In the genomic region with DNA sequence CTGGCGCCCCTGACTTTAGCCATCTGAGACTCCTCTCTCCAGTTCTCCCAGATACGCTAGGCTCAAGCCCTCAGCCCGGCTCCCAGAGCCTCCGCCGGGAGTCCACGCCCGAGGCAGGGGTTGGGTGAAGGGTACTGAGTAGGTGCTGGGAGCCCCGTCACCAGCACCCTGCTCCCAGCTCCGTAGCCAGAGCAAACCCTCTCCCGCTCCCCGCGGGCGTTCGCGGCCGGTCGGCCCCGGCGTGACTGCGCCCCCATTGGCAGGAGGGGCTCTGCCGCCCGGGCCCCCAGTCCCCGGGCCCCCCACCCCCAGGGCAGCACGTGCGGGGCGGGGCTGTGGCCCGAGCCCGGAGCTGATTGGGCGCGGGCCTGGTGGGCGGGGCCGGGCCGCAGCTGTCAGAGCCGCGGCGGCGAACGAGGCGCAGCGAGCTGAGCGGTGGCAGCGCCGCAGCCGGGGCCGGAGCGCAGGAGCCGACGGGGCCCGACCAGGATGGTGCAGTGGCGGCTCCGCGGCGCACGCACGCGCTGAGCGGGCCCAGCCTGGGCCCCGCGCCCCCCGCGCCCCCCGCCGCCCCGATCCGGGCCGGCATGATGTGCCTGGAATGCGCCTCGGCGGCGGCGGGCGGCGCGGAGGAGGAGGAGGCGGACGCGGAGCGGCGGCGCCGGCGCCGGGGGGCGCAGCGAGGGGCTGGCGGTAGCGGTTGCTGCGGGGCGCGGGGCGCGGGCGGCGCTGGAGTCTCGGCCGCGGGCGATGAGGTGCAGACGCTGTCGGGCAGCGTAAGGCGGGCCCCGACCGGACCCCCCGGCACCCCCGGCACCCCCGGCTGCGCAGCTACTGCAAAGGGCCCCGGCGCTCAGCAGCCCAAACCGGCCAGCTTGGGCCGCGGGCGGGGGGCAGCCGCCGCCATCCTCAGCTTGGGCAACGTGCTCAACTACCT, we compare ENCODE assay signal across 8 cellular contexts. TPM values are rescaled to one million over a fixed set of nuclear protein-coding genes. Genes with fewer than 3 reads are reported as not detected.
DNase-seq lines count a peak whose midpoint lies in the region; ATAC-seq, FAIRE-seq and TF ChIP-seq lines count a peak whose summit lies in the region.

A gene with protein sequence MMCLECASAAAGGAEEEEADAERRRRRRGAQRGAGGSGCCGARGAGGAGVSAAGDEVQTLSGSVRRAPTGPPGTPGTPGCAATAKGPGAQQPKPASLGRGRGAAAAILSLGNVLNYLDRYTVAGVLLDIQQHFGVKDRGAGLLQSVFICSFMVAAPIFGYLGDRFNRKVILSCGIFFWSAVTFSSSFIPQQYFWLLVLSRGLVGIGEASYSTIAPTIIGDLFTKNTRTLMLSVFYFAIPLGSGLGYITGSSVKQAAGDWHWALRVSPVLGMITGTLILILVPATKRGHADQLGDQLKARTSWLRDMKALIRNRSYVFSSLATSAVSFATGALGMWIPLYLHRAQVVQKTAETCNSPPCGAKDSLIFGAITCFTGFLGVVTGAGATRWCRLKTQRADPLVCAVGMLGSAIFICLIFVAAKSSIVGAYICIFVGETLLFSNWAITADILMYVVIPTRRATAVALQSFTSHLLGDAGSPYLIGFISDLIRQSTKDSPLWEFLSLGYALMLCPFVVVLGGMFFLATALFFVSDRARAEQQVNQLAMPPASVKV (plus strand): TSS at position 421 of the 937 bp plus-strand sequence. CDS start 167 bp downstream, at position 588.

- H3K9me3 ChIP-seq in GM23248 (ENCODE audit: low read depth): no peaks in the 10 kb centered on the region
- no peaks in the 10 kb centered on the region for H3K9me3 ChIP-seq in H1 (ENCODE audit: insufficient read depth in 2 of 2, low read depth in 1 of 2, low read length in 1 of 2)

- DNase-seq in CD1c-positive myeloid dendritic cell (ENCODE audit: extremely low spot score) (peak; percentile 58), GM23248 (peak; percentile 76), NCI-H2196 treated with DMSO at 0.1 percent for 48 hours (lab: John Stamatoyannopoulos, UW; ENCODE audit: unreplicated experiment) (peak; percentile 22), H1 (ENCODE audit: low read depth in 1 of 2, low spot score in 2 of 2) (peak in 1 of 2 experiments; percentile 85), medulla oblongata (ENCODE audit: extremely low spot score) (peak; percentile 81)
- DNase-seq in activated CD8-positive, alpha-beta memory T cell treated with anti-CD3 and anti-CD28 coated beads for 48 hours (ENCODE audit: low read depth in 2 of 3, low spot score in 2 of 3): peak; percentile 16 to 31 (median 29)
- peak in 2 of 3 experiments; percentile 53 to 58 for DNase-seq in stimulated activated CD4-positive, alpha-beta T cell treated with anti-CD3 and anti-CD28 coated beads, TNF-alpha, amount 100 ng/mL, for 24 hours (ENCODE audit: low read depth in 3 of 3)

- no peak within 1 kb of the TSS; the same call in 1 of the 2 replicates for H2BK15ac ChIP-seq in H1 (ENCODE audit: low read length)

- H3K4me1 ChIP-seq in GM23248 (ENCODE audit: insufficient read depth) (no peaks in the 10 kb centered on the region), H1 (replicated peaks in 1 of 4; ENCODE audit: control insufficient read depth in 3 of 4, insufficient read depth in 4 of 4, low read length in 3 of 4) (peaks cover 0 to 13% (median 8%) of the 10 kb centered on the region in 4 experiments; a peak in 4 of 7 replicates)

- H4K91ac ChIP-seq in H1 (replicated peaks; ENCODE audit: insufficient read length, low read length): no peak within 1 kb of the TSS

- no peaks in the 10 kb centered on the region for H3K79me1 ChIP-seq in H1 (ENCODE audit: low read depth, low read length)

- H3K23ac ChIP-seq in H1 (ENCODE audit: insufficient read length): no peak within 1 kb of the TSS

- H3K4me3 ChIP-seq in GM23248: peak within 1 kb of the TSS; percentile 42; the same call in 1 of the 2 replicates
- peak within 1 kb of the TSS; percentile 46 to 71 (median 51) for H3K4me3 ChIP-seq in H1 (ENCODE audit: extremely low read depth in 1 of 4, insufficient read depth in 2 of 4, low read depth in 3 of 4, low read length in 4 of 4)

- H2AFZ ChIP-seq in GM23248 (no peak within 1 kb of the TSS), H1 (ENCODE audit: low read length) (peak within 1 kb of the TSS; percentile 6; the same call in 1 of the 2 replicates)

- no peak within 1 kb of the TSS for H3K56ac ChIP-seq in H1 (replicated peaks; ENCODE audit: insufficient read length, low read depth, low read length)

- ATAC-seq in GM21367 (IDR thresholded peaks at IDR 0.05; ENCODE audit: unreplicated experiment): no peak

- POLR2A ChIA-PET in H1 (lab: Charles Lee; ENCODE audit: partially characterized antibody): interaction anchor here (1.1 to 1.8 kb wide), 7 partner anchors 11 to 79 kb away, joined by 3 to 7 read pairs (median 3); a partner anchor contains a TSS

- TF ChIP-seq EP300 in H1 (IDR thresholded peaks at IDR 0.05; ENCODE audit: borderline replicate concordance in 1 of 2, low read depth in 2 of 2, low read length in 2 of 2): no peak

- no peak within 1 kb of the TSS for H2BK120ac ChIP-seq in H1 (replicated peaks; ENCODE audit: low read depth, low read length)

- TF ChIP-seq POLR2A in H1 (IDR thresholded peaks at IDR 0.05; ENCODE audit: control extremely low read depth in 1 of 2, low read depth in 2 of 2, low read length in 2 of 2): no peak

- no peak for TF ChIP-seq CTCF in H1 (IDR thresholded peaks at IDR 0.05; ENCODE audit: control extremely low read depth in 1 of 3, insufficient read depth in 1 of 3, low read depth in 1 of 3, low read length in 3 of 3)

- in situ Hi-C loops in GM23248 (cut with MboI): no loop called here

- no peaks in the 10 kb centered on the region for H3F3A ChIP-seq in GM23248 (ENCODE audit: insufficient read depth)

- H3K9ac ChIP-seq in GM23248: no peak within 1 kb of the TSS
- H3K9ac ChIP-seq in H1 (replicated peaks in 1 of 4; ENCODE audit: extremely low read depth in 1 of 4, low read depth in 3 of 4, low read length in 3 of 4): peak within 1 kb of the TSS in 2 of 4 experiments; percentile 4 to 52; a peak in 1 of 7 replicates

- H3K23me2 ChIP-seq in H1 (ENCODE audit: low read depth, low read length): peaks cover 16% of the 10 kb centered on the region; the same call in 1 of the 2 replicates

- H2BK5ac ChIP-seq in H1 (ENCODE audit: low read depth, low read length): no peak within 1 kb of the TSS

- no peak for FAIRE-seq in H1 (lab: Jason Lieb, UNC)

- peak within 1 kb of the TSS; percentile 83 for H4K8ac ChIP-seq in H1 (ENCODE audit: extremely low read depth, insufficient read depth, low read length)

- CTCF ChIA-PET in H1 (lab: Charles Lee; ENCODE audit: partially characterized antibody): interaction anchor here (0.6 to 3.5 kb wide), 12 partner anchors 11 to 149 kb away, joined by 3 to 14 read pairs (median 4); no protein-coding TSS in a partner anchor

- H3K79me2 ChIP-seq in GM23248 (ENCODE audit: insufficient read depth) (no peaks in the 10 kb centered on the region), H1 (ENCODE audit: control insufficient read depth in 1 of 2, insufficient read depth in 2 of 2, low read length in 2 of 2) (no peaks in the 10 kb centered on the region)

- H2AK5ac ChIP-seq in H1 (ENCODE audit: low read depth, low read length): no peak within 1 kb of the TSS

- no peak within 1 kb of the TSS for H3K4ac ChIP-seq in H1 (replicated peaks; ENCODE audit: insufficient read length, low read depth, low read length)

- H4K5ac ChIP-seq in H1 (ENCODE audit: insufficient read length, low read depth, low read length): no peak within 1 kb of the TSS

- no peak for TF ChIP-seq RAD21 in H1 (IDR thresholded peaks at IDR 0.05 in 1 of 2, conservative IDR thresholded peaks at IDR 0.05 in 1 of 2; ENCODE audit: low read depth in 2 of 2, low read length in 2 of 2)

- H4K20me1 ChIP-seq in GM23248 (ENCODE audit: insufficient read depth) (no peaks in the 10 kb centered on the region), H1 (replicated peaks in 1 of 2; ENCODE audit: control insufficient read depth in 1 of 2, insufficient read depth in 2 of 2, low read length in 2 of 2) (peaks cover 0 to 5% of the 10 kb centered on the region in 2 experiments)

- H3K27me3 ChIP-seq in GM23248 (replicated peaks; ENCODE audit: insufficient read depth): peaks cover 59% of the 10 kb centered on the region
- peaks cover 23 to 49% (median 45%) of the 10 kb centered on the region in 4 experiments for H3K27me3 ChIP-seq in H1 (replicated peaks in 1 of 4; ENCODE audit: control insufficient read depth in 3 of 4, extremely low read depth in 1 of 4, insufficient read depth in 3 of 4, low read length in 3 of 4)

- H3K4me2 ChIP-seq in GM23248 (ENCODE audit: unreplicated experiment): peak within 1 kb of the TSS; percentile 42
- peak within 1 kb of the TSS; percentile 89 to 93 for H3K4me2 ChIP-seq in H1 (ENCODE audit: insufficient read depth in 1 of 2, low read depth in 2 of 2, low read length in 2 of 2)

- WGBS in GM23248 (ENCODE audit: low coverage in 1 of 2, low lambda C conversion rate in 2 of 2, missing lambda C conversion rate in 2 of 2), 2 experiments: 3% methylated on average over 38 to 43 of the region's 117 CpGs
- WGBS in H1 (ENCODE audit: extremely low coverage in 1 of 2, insufficient coverage in 1 of 2, insufficient read length in 1 of 2, insufficient replicate concordance in 2 of 2, low coverage in 1 of 2, low lambda C conversion rate in 2 of 2, missing lambda C conversion rate in 1 of 2), 2 experiments: 4% methylated on average over 25 of the region's 117 CpGs; no CpG with 5 or more reads in 1 of the 2 experiments

- peak within 1 kb of the TSS; percentile 78; the same call in 1 of the 2 replicates for H3K18ac ChIP-seq in H1 (ENCODE audit: extremely low read depth, low read length)

- no peak within 1 kb of the TSS for H2BK12ac ChIP-seq in H1 (ENCODE audit: low read depth, low read length)

- no peak within 1 kb of the TSS for H2BK20ac ChIP-seq in H1 (ENCODE audit: low read length)

- H3K14ac ChIP-seq in H1 (ENCODE audit: insufficient read length): no peak within 1 kb of the TSS

- H3K36me3 ChIP-seq in GM23248 (ENCODE audit: low read depth) (no peaks in the 10 kb centered on the region), H1 (ENCODE audit: control insufficient read depth in 2 of 4, insufficient read depth in 4 of 4, low read length in 3 of 4) (no peaks in the 10 kb centered on the region)

- H3K27ac ChIP-seq in GM23248 (no peak within 1 kb of the TSS), H1 (ENCODE audit: low read depth, low read length) (no peak within 1 kb of the TSS)

- no peaks in the 10 kb centered on the region for H3K9me2 ChIP-seq in GM23248 (ENCODE audit: insufficient read depth)

RNA-seq across cellular contexts. Expression of the gene that starts here (rescaled TPM):
- not detected in 2 replicates for total RNA-seq in GM23248 (2014; rRNA removed; shearing (Covaris generic))
- polyA plus RNA-seq in GM23248 (2016; fragmentation: Nextera tagmentation; extraction: Ambion mirVana) (0.29 TPM in 1 of 2 replicates, not detected in the other), H1 (2011; rRNA removed) (1.2 and 1.9 TPM in 2 replicates)
- total RNA-seq in H1 (2021; fragmentation: NEBNext Ultra II Directional; extraction: Animal tissue kit (Norgen Biotek cat#: 25700)): 0.98 and 1.5 TPM in 2 replicates
- 1.5 TPM for polyA plus RNA-seq in H1 (2011; cell fraction: cytosol; rRNA removed)
- 2.6 TPM for polyA plus RNA-seq in H1 (2011; cell fraction: nucleus; rRNA removed)
- polyA plus RNA-seq in H1 (2012, experiment 1 of 2): 0.51 to 1.6 TPM (median 1.4 TPM) in 4 replicates
- 1.4 TPM for polyA plus RNA-seq in H1 (2012, experiment 2 of 2)
- 0.77 TPM for polyA plus RNA-seq in H1 (2013, experiment 1 of 2)
- polyA plus RNA-seq in H1 (2013, experiment 2 of 2): 0.83 TPM
- polyA minus RNA-seq in H1 (2011; rRNA and poly(A)+ RNA removed): 0.35 and 1.6 TPM in 2 replicates
- polyA minus RNA-seq in H1 (2011; cell fraction: cytosol; rRNA and poly(A)+ RNA removed): 0.59 TPM
- 1.5 TPM for polyA minus RNA-seq in H1 (2011; cell fraction: nucleus; rRNA and poly(A)+ RNA removed)

Comparison
In these comparisons a context has a peak if more than half of its experiments do, and no peak if none do; other contexts are left out.
1. Peak in DNase-seq, H3K4me3 ChIP-seq and H3K4me2 ChIP-seq in GM23248; RNA of the gene not detected or under 1 TPM.